In genomic region chr13:91758724-91759123, GRCh38 we compare ENCODE assay signal across 28 cellular contexts.
"Had no signal": no experiment of that assay in that cellular context is flagged by ENCODE, and none has a peak within 500 bp of the region (broad histone marks: within the 10 kb centered on the region; RNA-seq: fewer than 3 reads in every experiment).

No MANE protein-coding gene starts in this region.

- H3K27ac Mint-ChIP-seq: dendritic cell treated with granulocyte-macrophage colony-stimulating factor and Interleukin-4, amounts not matched to agents 40 ng/mL and 50 ng/mL, for 4 days; effector memory CD8-positive, alpha-beta T cell; endodermal cell had no signal

- FAIRE-seq: colon, endometrium, endothelial cell of umbilical vein had no signal

- H3K4me3 ChIP-seq: colonic mucosa, coronary artery, dorsolateral prefrontal cortex, esophagus muscularis mucosa, esophagus squamous epithelium, gastrocnemius medialis, gastroesophageal sphincter, heart left ventricle, heart right ventricle had no signal

- ATAC-seq: effector memory CD8-positive, alpha-beta T cell; esophagus mucosa; foreskin keratinocyte; gastrocnemius medialis; gastroesophageal sphincter; heart left ventricle; heart right ventricle had no signal

- DNase-seq: colonic mucosa; cortex of kidney; dermis blood vessel endothelial cell; dorsolateral prefrontal cortex; effector CD4-positive, alpha-beta T cell; effector CD8-positive, alpha-beta T cell; effector memory CD4-positive, alpha-beta T cell; effector memory CD8-positive, alpha-beta T cell; endodermal cell; erythroblast; esophagus squamous epithelium; foreskin fibroblast; foreskin keratinocyte; foreskin melanocyte; gastrocnemius medialis; glutamatergic neuron; head of caudate nucleus; heart left ventricle; heart right ventricle had no signal

- H3K36me3 ChIP-seq: colonic mucosa, esophagus muscularis mucosa, esophagus squamous epithelium, gastrocnemius medialis, gastroesophageal sphincter, heart left ventricle, heart right ventricle had no signal

- H3K27ac ChIP-seq: colonic mucosa, coronary artery, dorsolateral prefrontal cortex, epithelial cell of prostate, esophagus muscularis mucosa, esophagus squamous epithelium, foreskin keratinocyte, gastrocnemius medialis, gastroesophageal sphincter, heart left ventricle, heart right ventricle had no signal

- H3K27me3 ChIP-seq: colonic mucosa, esophagus muscularis mucosa, esophagus squamous epithelium, foreskin keratinocyte, gastrocnemius medialis, gastroesophageal sphincter, heart left ventricle, heart right ventricle had no signal

- H3K27me3 Mint-ChIP-seq: dendritic cell treated with granulocyte-macrophage colony-stimulating factor and Interleukin-4, amounts not matched to agents 40 ng/mL and 50 ng/mL, for 4 days; effector memory CD8-positive, alpha-beta T cell had no signal

- H3K4me3 Mint-ChIP-seq: dendritic cell treated with granulocyte-macrophage colony-stimulating factor and Interleukin-4, amounts not matched to agents 40 ng/mL and 50 ng/mL, for 4 days; effector memory CD8-positive, alpha-beta T cell; endodermal cell had no signal

- H3K9me3 ChIP-seq: colonic mucosa, esophagus muscularis mucosa, esophagus squamous epithelium, gastrocnemius medialis, gastroesophageal sphincter, heart left ventricle, heart right ventricle had no signal

- H3K9me3 Mint-ChIP-seq: endodermal cell had no signal

- H3K4me1 ChIP-seq: colonic mucosa, esophagus muscularis mucosa, esophagus squamous epithelium, foreskin keratinocyte, gastrocnemius medialis, gastroesophageal sphincter, heart left ventricle, heart right ventricle had no signal
